ENCODE assay signal across 34 cellular contexts in genomic region chr11:85154294-85154693, GRCh38.
"Had no signal": no experiment of that assay in that cellular context is flagged by ENCODE, and none has a peak within 500 bp of the region (broad histone marks: within the 10 kb centered on the region; RNA-seq: fewer than 3 reads in every experiment).

No MANE protein-coding gene starts in this region.

- H3K36me3 ChIP-seq: colonic mucosa, WERI-Rb-1 had no signal

- H3K4me1 ChIP-seq: colonic mucosa had no signal

- H3K4me2 ChIP-seq: PC-9 had no signal

- H3K27ac ChIP-seq: colonic mucosa, PC-9, RWPE1, WERI-Rb-1 had no signal

- H3K36me3 Mint-ChIP-seq: activated CD8-positive, alpha-beta memory T cell treated with anti-CD3 and anti-CD28 coated beads, Interleukin-2, amount 10 ng/mL, durations not matched to agents 7 days and 5 days; activated naive CD4-positive, alpha-beta T cell treated with anti-CD3 and anti-CD28 coated beads, Interleukin-2, amount 10 ng/mL, durations not matched to agents 7 days and 5 days; activated naive CD8-positive, alpha-beta T cell had no signal

- H3K27me3 ChIP-seq: colonic mucosa had no signal

- H3K4me3 ChIP-seq: colonic mucosa, PC-9 had no signal

- DNase-seq: activated CD4-positive, alpha-beta memory T cell treated with anti-CD3 and anti-CD28 coated beads, Interleukin-2, amount 10 ng/mL, durations not matched to agents 7 days and 5 days; activated CD4-positive, alpha-beta T cell treated with anti-CD3 and anti-CD28 coated beads for 1 hour; activated CD4-positive, alpha-beta T cell treated with anti-CD3 and anti-CD28 coated beads for 48 hours; activated CD4-positive, CD25-positive, alpha-beta regulatory T cell; activated CD8-positive, alpha-beta memory T cell treated with anti-CD3 and anti-CD28 coated beads for 24 hours; activated CD8-positive, alpha-beta memory T cell treated with anti-CD3 and anti-CD28 coated beads, Interleukin-2, amount 10 ng/mL, durations not matched to agents 7 days and 5 days; activated CD8-positive, alpha-beta memory T cell treated with anti-CD3 and anti-CD28 coated beads, Interleukin-2, amount 50 U/mL, for 48 hours; activated effector memory CD4-positive, alpha-beta T cell treated with Interleukin-2 at 50 U/mL for 16 hours; activated naive CD4-positive, alpha-beta T cell treated with anti-CD3 and anti-CD28 coated beads, Interleukin-2, amount 10 ng/mL, durations not matched to agents 7 days and 5 days; activated naive CD8-positive, alpha-beta T cell treated with anti-CD3 and anti-CD28 coated beads, Interleukin-2, amount 50 U/mL, for 24 hours; activated T-cell treated with anti-CD3 and anti-CD28 coated beads, Interleukin-2, amount 50 U/mL, for 48 hours; anterior cingulate cortex; colonic mucosa; MV-4-11; NCI-H1092; NCI-H1436 treated with DMSO at 0.1 percent for 48 hours; NCI-H1694 treated with DMSO at 0.1 percent for 48 hours; NCI-H2029; NCI-H345; NCI-H524 treated with DMSO at 0.1 percent for 48 hours; NK-92 treated with Interleukin-12 subunit alpha and Interleukin-12 subunit beta, amount 100 ng/mL, for 24 hours; PC-9; SIG-M5; SW 1271; T-helper 1 cell; T-helper 2 cell; T-helper 9 cell; WERI-Rb-1 had no signal

- ATAC-seq: activated CD8-positive, alpha-beta memory T cell treated with anti-CD3 and anti-CD28 coated beads, Interleukin-2, amount 10 ng/mL, durations not matched to agents 7 days and 5 days; activated naive CD8-positive, alpha-beta T cell treated with anti-CD3 and anti-CD28 coated beads, Interleukin-2, amount 50 U/mL, for 24 hours; Right ventricle myocardium inferior; SK-N-SH treated with all-trans-retinoic acid at 6 μM for 48 hours had no signal

- H3K27ac Mint-ChIP-seq: activated CD4-positive, alpha-beta memory T cell treated with anti-CD3 and anti-CD28 coated beads, Interleukin-2, amount 10 ng/mL, durations not matched to agents 7 days and 5 days; activated CD8-positive, alpha-beta memory T cell treated with anti-CD3 and anti-CD28 coated beads, Interleukin-2, amount 10 ng/mL, durations not matched to agents 7 days and 5 days; activated naive CD4-positive, alpha-beta T cell treated with anti-CD3 and anti-CD28 coated beads, Interleukin-2, amount 10 ng/mL, durations not matched to agents 7 days and 5 days; activated naive CD8-positive, alpha-beta T cell; activated naive CD8-positive, alpha-beta T cell treated with anti-CD3 and anti-CD28 coated beads, Interleukin-2, amount 50 U/mL, for 24 hours; brain had no signal

- H3K9me3 ChIP-seq: colonic mucosa had no signal

- H3K27me3 Mint-ChIP-seq: activated CD4-positive, alpha-beta memory T cell treated with anti-CD3 and anti-CD28 coated beads, Interleukin-2, amount 10 ng/mL, durations not matched to agents 7 days and 5 days; activated CD8-positive, alpha-beta memory T cell treated with anti-CD3 and anti-CD28 coated beads, Interleukin-2, amount 10 ng/mL, durations not matched to agents 7 days and 5 days; activated naive CD4-positive, alpha-beta T cell treated with anti-CD3 and anti-CD28 coated beads, Interleukin-2, amount 10 ng/mL, durations not matched to agents 7 days and 5 days; activated naive CD8-positive, alpha-beta T cell; activated naive CD8-positive, alpha-beta T cell treated with anti-CD3 and anti-CD28 coated beads, Interleukin-2, amount 50 U/mL, for 24 hours; brain; central memory CD8-positive, alpha-beta T cell had no signal

- H3K4me3 Mint-ChIP-seq: activated CD4-positive, alpha-beta memory T cell treated with anti-CD3 and anti-CD28 coated beads, Interleukin-2, amount 10 ng/mL, durations not matched to agents 7 days and 5 days; activated CD8-positive, alpha-beta memory T cell treated with anti-CD3 and anti-CD28 coated beads, Interleukin-2, amount 10 ng/mL, durations not matched to agents 7 days and 5 days; activated naive CD4-positive, alpha-beta T cell treated with anti-CD3 and anti-CD28 coated beads, Interleukin-2, amount 10 ng/mL, durations not matched to agents 7 days and 5 days; activated naive CD8-positive, alpha-beta T cell; activated naive CD8-positive, alpha-beta T cell treated with anti-CD3 and anti-CD28 coated beads, Interleukin-2, amount 50 U/mL, for 24 hours; brain; central memory CD8-positive, alpha-beta T cell had no signal

- H3K4me1 Mint-ChIP-seq: activated CD4-positive, alpha-beta memory T cell treated with anti-CD3 and anti-CD28 coated beads, Interleukin-2, amount 10 ng/mL, durations not matched to agents 7 days and 5 days; activated CD8-positive, alpha-beta memory T cell treated with anti-CD3 and anti-CD28 coated beads, Interleukin-2, amount 10 ng/mL, durations not matched to agents 7 days and 5 days; activated naive CD4-positive, alpha-beta T cell treated with anti-CD3 and anti-CD28 coated beads, Interleukin-2, amount 10 ng/mL, durations not matched to agents 7 days and 5 days; activated naive CD8-positive, alpha-beta T cell treated with anti-CD3 and anti-CD28 coated beads, Interleukin-2, amount 50 U/mL, for 24 hours; brain; central memory CD8-positive, alpha-beta T cell had no signal
